Comparison of ENCODE assay signal across 9 cellular contexts in genomic region chr12:3004655-3005565, GRCh38. TPM values are rescaled to one million over a fixed set of nuclear protein-coding genes. Genes with fewer than 3 reads are reported as not detected.
DNase-seq lines count a peak whose midpoint lies in the region; ATAC-seq and TF ChIP-seq lines count a peak whose summit lies in the region.
"Had no signal": no experiment of that assay in that cellular context is flagged by ENCODE, and none has a peak within 500 bp of the region (broad histone marks: within the 10 kb centered on the region; RNA-seq: fewer than 3 reads in every experiment).

No MANE protein-coding gene starts in this region.

- no peak overlapping the region for H3K14ac ChIP-seq in trophoblast cell (ENCODE audit: low read length)

- H3K4me3 ChIP-seq in NB4 (ENCODE audit: low read depth, low read length) (no peak overlapping the region), epithelial cell of esophagus (ENCODE audit: low read length) (no peak overlapping the region), trophoblast cell (ENCODE audit: low read depth, low read length) (no peak overlapping the region), tibial nerve (no peak overlapping the region), vagina (no peak overlapping the region)

- intact Hi-C loops in vagina (cut with DNase I) = no loop called here

- H4K91ac ChIP-seq in trophoblast cell (ENCODE audit: low read depth, low read length) = no peak overlapping the region

- CTCF ChIA-PET in GM10248 (lab: Yijun Ruan, JAX) = interaction anchor here (1.4 kb wide), 1 partner anchor 37 kb away, joined by 3 read pairs; no protein-coding TSS in a partner anchor

- no peak overlapping the region for H2AFZ ChIP-seq in trophoblast cell (ENCODE audit: insufficient read depth, low read length, poor library complexity)

- TF ChIP-seq CTCF in GM10248 (IDR thresholded peaks at IDR 0.05; ENCODE audit: control extremely low read depth, extremely low read depth, low read depth, missing control alignments) = peak; percentile 23
- TF ChIP-seq CTCF in NB4 (IDR thresholded peaks at IDR 0.05; ENCODE audit: low read depth, low read length) = peak; percentile 52
- TF ChIP-seq CTCF in epithelial cell of esophagus (IDR thresholded peaks at IDR 0.05; ENCODE audit: insufficient read depth, low read depth, low read length, missing control alignments) = no peak
- TF ChIP-seq CTCF in tibial nerve (IDR thresholded peaks at IDR 0.05) = no peak
- no peak for TF ChIP-seq CTCF in vagina (IDR thresholded peaks at IDR 0.05)

- DNase-seq in GM10248 (ENCODE audit: extremely low spot score) (no peak), NB4 (ENCODE audit: low read depth) (peak; percentile 23), epithelial cell of esophagus (ENCODE audit: low read depth) (peak; percentile 17), trophoblast cell (no peak), tibial nerve (ENCODE audit: low spot score in 2 of 2) (no peak), NCI-H446 treated with DMSO at 0.1 percent for 48 hours (lab: John Stamatoyannopoulos, UW) (no peak), vagina (ENCODE audit: extremely low spot score in 2 of 2) (no peak)
- DNase-seq: activated gamma-delta T cell had no signal

- TF ChIP-seq POLR2A in NB4 (IDR thresholded peaks at IDR 0.05; ENCODE audit: extremely low read depth, insufficient read length) = no peak
- TF ChIP-seq POLR2A in tibial nerve (IDR thresholded peaks at IDR 0.05) = no peak
- no peak for TF ChIP-seq POLR2A in vagina (IDR thresholded peaks at IDR 0.05)

- no peak overlapping the region for H4K8ac ChIP-seq in trophoblast cell (ENCODE audit: low read depth, low read length)

- H3K36me3 ChIP-seq in trophoblast cell (ENCODE audit: control insufficient read depth in 1 of 2, insufficient read depth in 2 of 2, low read length in 2 of 2) = peaks cover 0 to 25% of the 10 kb centered on the region in 2 experiments
- peaks cover 0 to 6% (median 0%) of the 10 kb centered on the region in 3 donors for H3K36me3 ChIP-seq in tibial nerve
- H3K36me3 ChIP-seq in vagina = no peaks in the 10 kb centered on the region

- ATAC-seq in GM19035 (IDR thresholded peaks at IDR 0.05; ENCODE audit: unreplicated experiment) = no peak

- no peak overlapping the region for H2BK12ac ChIP-seq in trophoblast cell (ENCODE audit: low read length)

- H3K79me2 ChIP-seq in trophoblast cell (ENCODE audit: control insufficient read depth, insufficient read depth, low read length, poor library complexity) = no peaks in the 10 kb centered on the region

- H2BK120ac ChIP-seq in trophoblast cell (ENCODE audit: insufficient read depth, low read length, poor library complexity) = no peak overlapping the region

- H3K23ac ChIP-seq in trophoblast cell (ENCODE audit: low read length) = no peak overlapping the region

- no peak for TF ChIP-seq EP300 in tibial nerve (IDR thresholded peaks at IDR 0.05)

- H3K4me1 ChIP-seq in trophoblast cell (ENCODE audit: control insufficient read depth in 1 of 2, insufficient read depth in 2 of 2, low read length in 2 of 2) (peaks cover 11% of the 10 kb centered on the region in 2 experiments), tibial nerve (no peaks in the 10 kb centered on the region), vagina (no peaks in the 10 kb centered on the region)

- H2AK5ac ChIP-seq in trophoblast cell (ENCODE audit: low read length) = no peak overlapping the region

- no CpG with 5 or more reads among the region's 15 CpGs for WGBS in trophoblast cell (ENCODE audit: extremely low coverage, insufficient coverage, insufficient read length)
- WGBS in tibial nerve, 2 donors = 77 to 86% methylated on average over 14 to 15 of the region's 15 CpGs

- H4K12ac ChIP-seq in trophoblast cell (ENCODE audit: low read depth, low read length) = no peak overlapping the region

- no peak overlapping the region for H2BK5ac ChIP-seq in trophoblast cell (ENCODE audit: low read depth, low read length, poor library complexity)

- peaks cover 2% of the 10 kb centered on the region for H3K79me1 ChIP-seq in trophoblast cell (ENCODE audit: low read length)

- POLR2A ChIA-PET in GM10248 (lab: Yijun Ruan, JAX) = no interaction called here

- no peak overlapping the region for H3K9ac ChIP-seq in trophoblast cell (ENCODE audit: low read length)

- H3K4ac ChIP-seq in trophoblast cell (ENCODE audit: low read depth, low read length) = no peak overlapping the region

- no peak overlapping the region for H3K27ac ChIP-seq in trophoblast cell (ENCODE audit: low read depth, low read length)
- H3K27ac ChIP-seq in tibial nerve = no peak overlapping the region
- H3K27ac ChIP-seq in vagina = no peak overlapping the region

- peak overlapping the region; percentile 4 for H3K4me2 ChIP-seq in trophoblast cell (ENCODE audit: low read length)

- H3K9me3 ChIP-seq in trophoblast cell (ENCODE audit: insufficient read depth, low read depth, low read length) (no peaks in the 10 kb centered on the region), tibial nerve (no peaks in the 10 kb centered on the region), vagina (no peaks in the 10 kb centered on the region)

- H3K27me3 ChIP-seq in trophoblast cell (ENCODE audit: insufficient read depth, low read length) (no peaks in the 10 kb centered on the region), tibial nerve (no peaks in the 10 kb centered on the region), vagina (no peaks in the 10 kb centered on the region)

- H3K18ac ChIP-seq in trophoblast cell (ENCODE audit: low read length) = no peak overlapping the region

RNA-seq across cellular contexts. Expression of gene TEAD4, which starts 45.7 kb away (rescaled TPM):
- polyA plus RNA-seq in trophoblast cell (2013) = 23.0 and 24.1 TPM in 2 replicates
- total RNA-seq in tibial nerve (10 to 100 TPM; 17.2 to 34.2 (median 23.5) TPM), vagina (18.7 TPM)

Comparison
In these comparisons a context has a peak if more than half of its experiments do, and no peak if none do; other contexts are left out.
1. DNase-seq: peak in NB4 (single experiment) and epithelial cell of esophagus (single experiment); none in GM10248 (single experiment), trophoblast cell (0 of 2), tibial nerve (0 of 2), NCI-H446 treated with DMSO at 0.1 percent for 48 hours (single experiment) and vagina (0 of 2).
2. CTCF ChIP-seq: peak in GM10248 (single experiment) and NB4 (single experiment); none in epithelial cell of esophagus (single experiment), tibial nerve (0 of 5) and vagina (0 of 3).